Comparison of ENCODE assay signal across 8 cellular contexts in genomic region chr11:76371170-76371569, GRCh38. TPM values are rescaled to one million over a fixed set of nuclear protein-coding genes. Genes with fewer than 3 reads are reported as not detected.
DNase-seq lines count a peak whose midpoint lies in the region; ATAC-seq and TF ChIP-seq lines count a peak whose summit lies in the region.

No MANE protein-coding gene starts in this region.

- peak in 1 of 3 donors; percentile 27 for TF ChIP-seq POLR2A in body of pancreas (IDR thresholded peaks at IDR 0.05)

- no peak for TF ChIP-seq CTCF in body of pancreas (IDR thresholded peaks at IDR 0.05)

- intact Hi-C loops in body of pancreas (cut with DNase I) = no loop called here

- no peaks in the 10 kb centered on the region for H3K27me3 ChIP-seq in body of pancreas

- 21 to 23% methylated on average over 3 of the region's 3 CpGs for WGBS in body of pancreas, 2 donors

- H3K36me3 ChIP-seq in body of pancreas (replicated peaks in 1 of 2; ENCODE audit: insufficient read depth in 1 of 2, low read depth in 2 of 2) = no peaks in the 10 kb centered on the region

- no peak overlapping the region for H3K4me3 ChIP-seq in body of pancreas

- peak overlapping the region; percentile 19 to 88 (median 74) for H3K27ac ChIP-seq in body of pancreas

- H3K9me3 ChIP-seq in body of pancreas = no peaks in the 10 kb centered on the region

- DNase-seq in activated CD4-positive, CD25-positive, alpha-beta regulatory T cell (lab: John Stamatoyannopoulos, UW) = no peak
- DNase-seq in Kasumi-1 (lab: John Stamatoyannopoulos, UW) (peak; percentile 24 to 29), body of pancreas (peak in 2 of 4 donors; percentile 40 to 45), smooth muscle cell of the brain vasculature (ENCODE audit: low read depth, low spot score) (peak; percentile 35), NCI-H82 treated with DMSO at 0.1 percent for 48 hours (lab: John Stamatoyannopoulos, UW; ENCODE audit: unreplicated experiment) (no peak), NCI-H1436 (lab: John Stamatoyannopoulos, UW) (no peak), NCI-H187 (lab: John Stamatoyannopoulos, UW) (no peak)

- peak; percentile 98 to 99 for ATAC-seq in activated CD4-positive, CD25-positive, alpha-beta regulatory T cell treated with anti-CD3 and anti-CD28 coated beads, Interleukin-2, amount 50 U/mL, for 24 hours
- peak; percentile 45 for ATAC-seq in body of pancreas

- peaks cover 91% of the 10 kb centered on the region for H3K4me1 ChIP-seq in body of pancreas

RNA-seq across cellular contexts. Expression of gene THAP12, which starts 9.8 kb away (rescaled TPM):
- total RNA-seq in body of pancreas = 10 to 100 TPM; 42.5 to 47.5 TPM

RNA-seq across cellular contexts. Expression of gene GVQW3, which starts 10.0 kb away (rescaled TPM):
- total RNA-seq in body of pancreas = 10 to 100 TPM; 11.2 to 16.2 TPM

Comparison
In these comparisons a context has a peak if more than half of its experiments do, and no peak if none do; other contexts are left out.
1. DNase-seq: peak in Kasumi-1 (2 of 2) and smooth muscle cell of the brain vasculature (single experiment); none in activated CD4-positive, CD25-positive, alpha-beta regulatory T cell (0 of 4), NCI-H82 treated with DMSO at 0.1 percent for 48 hours (single experiment), NCI-H1436 (single experiment) and NCI-H187 (0 of 2).